In genomic region chr4:139665690-139666529, GRCh38 we compare ENCODE assay signal across 1 cellular context.
TF ChIP-seq lines count a peak whose summit lies in the region.

Gene MGST2 (plus strand): TSS chr4:139665819. CDS start chr4:139666020, 201 bp downstream.

TF ChIP-seq in HepG2, 621 proteins besides CTCF, POLR2A, EP300 and RAD21 (continued from another document and continues in another):
- TF ChIP-seq RERE (CRISPR knock-in tag; IDR thresholded peaks at IDR 0.05; ENCODE audit: low read depth), result 0 out of 2 replicates have a peak, but pooled peaks have one; percentile 57
- TF ChIP-seq NAIF1 (CRISPR knock-in tag; IDR thresholded peaks at IDR 0.05; ENCODE audit: borderline replicate concordance), result no peak
- no peak for TF ChIP-seq ZSCAN12 (CRISPR knock-in tag; IDR thresholded peaks at IDR 0.05)
- TF ChIP-seq TGIF2 (CRISPR knock-in tag; IDR thresholded peaks at IDR 0.05), result peak; percentile 45; the same call in 1 of the 2 replicates
- peak; percentile 48; the same call in 1 of the 2 replicates for TF ChIP-seq ZNF101 (CRISPR knock-in tag; IDR thresholded peaks at IDR 0.05; ENCODE audit: borderline replicate concordance, low read depth)
- TF ChIP-seq ARID4A (CRISPR knock-in tag; IDR thresholded peaks at IDR 0.05; ENCODE audit: borderline replicate concordance), result peak; percentile 80; the same call in 1 of the 2 replicates
- TF ChIP-seq DDIT3 (CRISPR knock-in tag; IDR thresholded peaks at IDR 0.05), result no peak
- no peak; the same call in 1 of the 2 replicates for TF ChIP-seq THRA (CRISPR knock-in tag; IDR thresholded peaks at IDR 0.05; ENCODE audit: borderline replicate concordance)
- TF ChIP-seq ZNF510 (CRISPR knock-in tag; IDR thresholded peaks at IDR 0.05; ENCODE audit: low read depth), result peak; percentile 63; the same call in 1 of the 2 replicates
- TF ChIP-seq PHF8 (CRISPR knock-in tag; IDR thresholded peaks at IDR 0.05), result peak; percentile 52
- peak; percentile 86 for TF ChIP-seq ZNF580 (CRISPR knock-in tag; IDR thresholded peaks at IDR 0.05; ENCODE audit: borderline replicate concordance, low read depth)
- TF ChIP-seq ZNF670 (CRISPR knock-in tag; IDR thresholded peaks at IDR 0.05; ENCODE audit: borderline replicate concordance), result peak; percentile 85; the same call in 1 of the 2 replicates
- TF ChIP-seq SNRNP70 (IDR thresholded peaks at IDR 0.05; ENCODE audit: low read depth, low read length), result no peak
- TF ChIP-seq TEAD3 (CRISPR knock-in tag; optimal IDR thresholded peaks at IDR 0.05; ENCODE audit: borderline replicate concordance), result peak; percentile 54
- no peak for TF ChIP-seq HNRNPK (IDR thresholded peaks at IDR 0.05; ENCODE audit: low read depth, low read length, poor library complexity, severe bottlenecking)
- no peak for TF ChIP-seq REXO4 (CRISPR knock-in tag; IDR thresholded peaks at IDR 0.05; ENCODE audit: borderline replicate concordance)
- peak; percentile 83; the same call in 1 of the 2 replicates for TF ChIP-seq ZNF746 (CRISPR knock-in tag; IDR thresholded peaks at IDR 0.05)
- TF ChIP-seq NCOR1 (IDR thresholded peaks at IDR 0.05; ENCODE audit: borderline replicate concordance, low read length), result peak; percentile 91; the same call in 1 of the 2 replicates
- no peak for TF ChIP-seq CERS6 (CRISPR knock-in tag; IDR thresholded peaks at IDR 0.05)
- no peak for TF ChIP-seq U2AF2 (IDR thresholded peaks at IDR 0.05; ENCODE audit: low read depth, low read length)
- TF ChIP-seq IKZF4 (CRISPR knock-in tag; IDR thresholded peaks at IDR 0.05; ENCODE audit: borderline replicate concordance, low read depth, not compliant biosample characterization), result peak; percentile 63
- no peak; the same call in 1 of the 2 replicates for TF ChIP-seq NRL (CRISPR knock-in tag; IDR thresholded peaks at IDR 0.05; ENCODE audit: borderline replicate concordance)
- TF ChIP-seq ZNF124 (CRISPR knock-in tag; IDR thresholded peaks at IDR 0.05), result peak; percentile 59; the same call in 1 of the 2 replicates
- no peak; the same call in 1 of the 2 replicates for TF ChIP-seq SP140L (CRISPR knock-in tag; IDR thresholded peaks at IDR 0.05; ENCODE audit: borderline replicate concordance)
- TF ChIP-seq ZNF280D (CRISPR knock-in tag; IDR thresholded peaks at IDR 0.05), result no peak; the same call in 1 of the 2 replicates
- no peak for TF ChIP-seq HCFC1 (IDR thresholded peaks at IDR 0.05; ENCODE audit: low read depth, low read length)
- no peak for TF ChIP-seq GABPA (IDR thresholded peaks at IDR 0.05; ENCODE audit: low read depth, low read length)
- TF ChIP-seq GABPA (CRISPR knock-in tag; IDR thresholded peaks at IDR 0.05; ENCODE audit: low read depth), result peak; percentile 81
- TF ChIP-seq NR0B2 (CRISPR knock-in tag; IDR thresholded peaks at IDR 0.05), result no peak
- peak; percentile 74; the same call in 1 of the 2 replicates for TF ChIP-seq HMG20A (CRISPR knock-in tag; IDR thresholded peaks at IDR 0.05; ENCODE audit: borderline replicate concordance)
- TF ChIP-seq THAP8 (CRISPR knock-in tag; IDR thresholded peaks at IDR 0.05; ENCODE audit: borderline replicate concordance), result no peak
- TF ChIP-seq MAFK (conservative IDR thresholded peaks at IDR 0.05 in 1 of 2, IDR thresholded peaks at IDR 0.05 in 1 of 2; ENCODE audit: low read length in 2 of 2), result no peak
- no peak for TF ChIP-seq CENPBD1 (CRISPR knock-in tag; IDR thresholded peaks at IDR 0.05; ENCODE audit: borderline replicate concordance, low read depth)
- no peak for TF ChIP-seq NCOA1 (CRISPR knock-in tag; IDR thresholded peaks at IDR 0.05)
- 0 out of 2 replicates have a peak, but pooled peaks have one; percentile 32 for TF ChIP-seq MAF1 (CRISPR knock-in tag; IDR thresholded peaks at IDR 0.05; ENCODE audit: borderline replicate concordance)
- TF ChIP-seq MED13 (CRISPR knock-in tag; IDR thresholded peaks at IDR 0.05), result peak; percentile 90
- TF ChIP-seq TCF12 (IDR thresholded peaks at IDR 0.05), result no peak
- peak; percentile 93; the same call in 1 of the 2 replicates for TF ChIP-seq TCF12 (CRISPR knock-in tag; IDR thresholded peaks at IDR 0.05)
- 0 out of 2 replicates have a peak, but pooled peaks have one; percentile 66 for TF ChIP-seq THAP7 (CRISPR knock-in tag; IDR thresholded peaks at IDR 0.05)
- peak; percentile 38; the same call in 1 of the 2 replicates for TF ChIP-seq TOPORS (CRISPR knock-in tag; IDR thresholded peaks at IDR 0.05)
